Comparison of ENCODE assay signal across 8 cellular contexts in the genomic region with DNA sequence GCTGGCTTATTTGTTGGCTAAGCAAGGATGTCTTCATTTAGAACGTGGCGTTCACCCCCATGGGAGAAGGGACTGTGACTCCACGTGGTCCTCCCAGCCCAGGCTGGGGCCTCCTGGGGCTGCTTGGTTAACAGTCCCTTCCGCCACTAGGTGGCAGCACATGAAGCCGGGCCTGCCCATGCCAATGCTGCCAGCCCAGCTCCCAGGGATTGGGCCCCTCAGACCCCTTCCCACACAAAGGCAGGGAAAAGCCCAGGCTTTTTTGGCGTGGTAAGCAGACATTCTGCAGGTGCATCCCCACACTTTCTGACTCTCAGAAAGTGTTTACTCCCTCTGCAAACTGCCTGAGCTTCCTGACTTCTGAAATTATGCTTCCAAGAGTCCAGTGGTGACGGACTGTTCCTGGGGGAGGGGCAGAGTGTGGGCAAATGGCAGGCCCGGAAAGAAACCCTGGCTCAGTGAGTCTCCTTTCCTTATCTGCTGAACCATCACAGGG. TPM values are rescaled to one million over a fixed set of nuclear protein-coding genes. Genes with fewer than 3 reads are reported as not detected.
DNase-seq lines count a peak whose midpoint lies in the region; FAIRE-seq and TF ChIP-seq lines count a peak whose summit lies in the region.

No MANE protein-coding gene starts in this region.

- intact Hi-C loops in A673 (cut with micrococcal nuclease; ENCODE audit: unreplicated experiment), result loop anchor here (1.0 kb wide), 1 partner anchor 101 kb away; no protein-coding TSS in a partner anchor

- CTCF ChIA-PET in A673 (lab: Charles Lee), result interaction anchor here (0.5 to 3.6 kb wide), 6 partner anchors 12 to 817 kb away, joined by 3 to 24 read pairs (median 3); no protein-coding TSS in a partner anchor

- no peaks in the 10 kb centered on the region for H3K9me3 ChIP-seq in A673 (ENCODE audit: low read depth, low read length, poor library complexity, severe bottlenecking)
- no peaks in the 10 kb centered on the region for H3K9me3 ChIP-seq in effector memory CD4-positive, alpha-beta T cell (ENCODE audit: control insufficient read depth, low read length)

- peak overlapping the region; percentile 57 for H3K27ac ChIP-seq in A673 (ENCODE audit: low read depth, low read length, poor library complexity, severe bottlenecking)
- H3K27ac ChIP-seq in effector memory CD4-positive, alpha-beta T cell (ENCODE audit: insufficient read depth, low read length, poor library complexity, severe bottlenecking), result no peak overlapping the region

- H3K4me3 ChIP-seq in A673 (ENCODE audit: low read depth, low read length, poor library complexity, severe bottlenecking), result no peak overlapping the region
- H3K4me3 ChIP-seq in effector memory CD4-positive, alpha-beta T cell (ENCODE audit: insufficient read depth, low read depth, low read length, poor library complexity, severe bottlenecking), result no peak overlapping the region

- TF ChIP-seq POLR2A in GM12891 (IDR thresholded peaks at IDR 0.05; ENCODE audit: low read depth, low read length), result peak; percentile 22; the same call in 1 of the 2 replicates

- H3K27me3 ChIP-seq in A673 (replicated peaks; ENCODE audit: insufficient read depth, low read depth, low read length, poor library complexity), result no peaks in the 10 kb centered on the region
- H3K27me3 ChIP-seq in effector memory CD4-positive, alpha-beta T cell (replicated peaks; ENCODE audit: control insufficient read depth, insufficient read depth, low read length, poor library complexity, severe bottlenecking), result no peaks in the 10 kb centered on the region

- H3K4me1 ChIP-seq in A673 (ENCODE audit: insufficient read depth, low read length, poor library complexity, severe bottlenecking), result peaks cover 68% of the 10 kb centered on the region
- peaks cover 41% of the 10 kb centered on the region for H3K4me1 ChIP-seq in effector memory CD4-positive, alpha-beta T cell (ENCODE audit: control insufficient read depth, insufficient read depth, low read length, poor library complexity, severe bottlenecking)

- POLR2A ChIA-PET in A673 (lab: Charles Lee; ENCODE audit: low non-redundant PET), result no interaction called here

- no TSS peak for BruUV-seq in A673 (replicated peaks; lab: Mats Ljungman, UMichigan)

- DNase-seq in A673 (ENCODE audit: low spot score), result peak; percentile 94
- peak; percentile 76 for DNase-seq in GM12891 (ENCODE audit: insufficient read length, low spot score)
- peak; percentile 7 for DNase-seq in NCI-H526 treated with DMSO at 0.1 percent for 48 hours (lab: John Stamatoyannopoulos, UW)
- DNase-seq in activated CD8-positive, alpha-beta memory T cell treated with anti-CD3 and anti-CD28 coated beads for 1 hour (ENCODE audit: extremely low read depth in 1 of 2, low read depth in 1 of 2), result peak; percentile 58 to 82
- peak; percentile 56 to 77 (median 62) for DNase-seq in effector memory CD4-positive, alpha-beta T cell
- peak; percentile 92 for DNase-seq in mesenteric fat pad (ENCODE audit: low spot score)
- DNase-seq in stimulated activated CD8-positive, alpha-beta memory T cell treated with anti-CD3 and anti-CD28 coated beads, Interleukin-4, amount 100 ng/mL, for 1 hour (ENCODE audit: low read depth in 2 of 2, low spot score in 1 of 2), result peak; percentile 70
- DNase-seq in DMS79 treated with DMSO at 0.1 percent for 48 hours (lab: John Stamatoyannopoulos, UW), result no peak

- peak; percentile 97 for TF ChIP-seq CTCF in A673 (conservative IDR thresholded peaks at IDR 0.05; ENCODE audit: low read depth, low read length)

- H3K36me3 ChIP-seq in A673 (ENCODE audit: insufficient read depth, low read length, poor library complexity, severe bottlenecking), result peaks cover 51% of the 10 kb centered on the region
- H3K36me3 ChIP-seq in effector memory CD4-positive, alpha-beta T cell (ENCODE audit: control insufficient read depth, insufficient read depth, low read length), result peaks cover 44% of the 10 kb centered on the region

- peak; percentile 97 for FAIRE-seq in GM12891 (lab: Jason Lieb, UNC)

TF ChIP-seq in GM12891, 5 proteins besides CTCF, POLR2A, EP300 and RAD21:
- no peak; the same call in 1 of the 2 replicates for TF ChIP-seq POLR2AphosphoS5 (IDR thresholded peaks at IDR 0.05; ENCODE audit: low read depth, low read length)
- 0 out of 2 replicates have a peak, but pooled peaks have one; percentile 46 for TF ChIP-seq POU2F2 (IDR thresholded peaks at IDR 0.05; ENCODE audit: low read depth, low read length)

RNA-seq across cellular contexts. Expression of a gene that starts 3.1 kb away (rescaled TPM):
- total RNA-seq in A673 (2021), result 111 and 119 TPM in 2 replicates
- 39.0 TPM for polyA plus RNA-seq in GM12891 (2012; ENCODE audit: low read depth, missing spikeins)
- 57.4 TPM for total RNA-seq in mesenteric fat pad

RNA-seq across cellular contexts. Expression of a gene that starts 25.1 kb away (rescaled TPM):
- 116 and 129 TPM in 2 replicates for total RNA-seq in A673 (2021)
- 0.08 TPM for polyA plus RNA-seq in GM12891 (2012; ENCODE audit: low read depth, missing spikeins)
- 5.5 TPM for total RNA-seq in mesenteric fat pad

Comparison
In these comparisons a context has a peak if more than half of its experiments do, and no peak if none do; other contexts are left out.
1. RNA of a gene that starts 25.1 kb away (total RNA-seq): 116 to 129 TPM in A673; 5.5 TPM in mesenteric fat pad (single experiment); every median in the first group is over 10 times any median in the second.